In the genomic region with DNA sequence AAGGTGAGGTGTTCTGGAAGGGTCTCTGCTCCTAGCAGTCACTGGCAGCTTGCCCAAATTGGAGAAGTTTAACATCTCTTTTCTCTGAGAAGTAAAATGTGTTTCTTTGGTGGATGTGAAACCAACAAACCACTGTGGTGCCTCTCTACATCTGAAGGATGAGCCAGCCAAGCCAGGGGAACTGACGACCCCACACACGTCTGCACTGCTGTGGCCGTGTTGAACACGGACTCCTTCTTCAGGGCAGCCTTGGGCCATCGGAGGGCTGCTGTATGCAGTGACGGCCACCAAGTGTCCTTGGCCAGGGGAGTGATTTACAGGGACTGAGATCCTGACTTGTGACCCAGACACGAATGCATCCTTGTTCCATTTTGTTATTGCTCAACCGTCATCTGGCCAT, we compare ENCODE assay signal across 28 cellular contexts.
DNase-seq lines count a peak whose midpoint lies in the region; ATAC-seq, FAIRE-seq and TF ChIP-seq lines count a peak whose summit lies in the region.
"Had no signal": no experiment of that assay in that cellular context is flagged by ENCODE, and none has a peak within 500 bp of the region (broad histone marks: within the 10 kb centered on the region; RNA-seq: fewer than 3 reads in every experiment).

No MANE protein-coding gene starts in this region.

- H3K36me3 Mint-ChIP-seq in CD4-positive, alpha-beta memory T cell = no peaks in the 10 kb centered on the region
- H3K36me3 Mint-ChIP-seq: activated naive CD4-positive, alpha-beta T cell treated with anti-CD3 and anti-CD28 coated beads, Interleukin-2, amount 10 ng/mL, durations not matched to agents 7 days and 5 days; immature natural killer cell; memory B cell had no signal

- in situ Hi-C loops in GM23248 (cut with MboI) = no loop called here
- in situ Hi-C loops in brain microvascular endothelial cell (cut with HindIII; ENCODE audit: low pct_ligation_motif_present, low sequenced_read_pairs) = no loop called here

- WGBS in A549 (ENCODE audit: missing lambda C conversion rate) = 94% methylated on average over 8 of the region's 8 CpGs
- WGBS in GM23248 (ENCODE audit: low coverage in 1 of 2, low lambda C conversion rate in 2 of 2, missing lambda C conversion rate in 2 of 2), 2 experiments = 81 to 90% methylated on average over 8 of the region's 8 CpGs
- 90 to 94% (median 92%) methylated on average over 4 to 8 of the region's 8 CpGs for WGBS in heart left ventricle, 4 donors

- H3K4me1 ChIP-seq in A549 (peaks cover 25% of the 10 kb centered on the region), GM23248 (ENCODE audit: insufficient read depth) (peaks cover 16% of the 10 kb centered on the region), osteoblast (ENCODE audit: insufficient read depth, low read length) (peaks cover 18% of the 10 kb centered on the region), heart left ventricle (peaks cover 0 to 16% (median 0%) of the 10 kb centered on the region in 12 donors)
- H3K4me1 ChIP-seq in CD4-positive, alpha-beta memory T cell (ENCODE audit: insufficient read depth, low read length) = no peaks in the 10 kb centered on the region
- H3K4me1 ChIP-seq: gastrocnemius medialis, psoas muscle, transverse colon had no signal

- no peaks in the 10 kb centered on the region for H3K27me3 ChIP-seq in GM23248 (replicated peaks; ENCODE audit: insufficient read depth)
- H3K27me3 ChIP-seq in brain microvascular endothelial cell (replicated peaks) = no peaks in the 10 kb centered on the region
- peaks cover 25% of the 10 kb centered on the region for H3K27me3 ChIP-seq in osteoblast (ENCODE audit: insufficient read depth, low read length)
- H3K27me3 ChIP-seq in heart left ventricle = no peaks in the 10 kb centered on the region
- H3K27me3 ChIP-seq in CD4-positive, alpha-beta memory T cell (ENCODE audit: insufficient read depth, low read length) = no peaks in the 10 kb centered on the region
- H3K27me3 ChIP-seq: cardiac muscle cell, gastrocnemius medialis, MG63, transverse colon had no signal

- H4K20me1 ChIP-seq in GM23248 (ENCODE audit: insufficient read depth) = no peaks in the 10 kb centered on the region
- H4K20me1 ChIP-seq in osteoblast (ENCODE audit: insufficient read depth, low read length) = no peaks in the 10 kb centered on the region

- DNase-seq in A549 (ENCODE audit: low read depth in 1 of 2, low spot score in 1 of 2) = no peak
- DNase-seq in GM23248 = no peak
- no peak for DNase-seq in brain microvascular endothelial cell
- no peak for DNase-seq in osteoblast (ENCODE audit: insufficient read length, low spot score, missing footprints)
- DNase-seq in heart left ventricle = no peak
- no peak for DNase-seq in CD4-positive, alpha-beta memory T cell
- DNase-seq: activated CD4-positive, alpha-beta memory T cell treated with anti-CD3 and anti-CD28 coated beads, Interleukin-2, amount 10 ng/mL, durations not matched to agents 7 days and 5 days; activated CD4-positive, alpha-beta T cell treated with anti-CD3 and anti-CD28 coated beads for 1 hour; activated CD8-positive, alpha-beta memory T cell treated with anti-CD3 and anti-CD28 coated beads, Interleukin-2, amount 50 U/mL, for 48 hours; activated naive CD4-positive, alpha-beta T cell treated with anti-CD3 and anti-CD28 coated beads, Interleukin-2, amount 10 ng/mL, durations not matched to agents 7 days and 5 days; amygdala; C1 segment of cervical spinal cord; gastrocnemius medialis; hypothalamus; immature natural killer cell; KBM-7; NCI-H1417 treated with DMSO at 0.1 percent for 48 hours; NCI-H2081 treated with DMSO at 0.1 percent for 48 hours; NCI-H510A; psoas muscle; SHP77; transverse colon had no signal

- intact Hi-C loops in heart left ventricle (cut with DNase I) = no loop called here
- intact Hi-C loops in CD4-positive, alpha-beta memory T cell (cut with micrococcal nuclease) = no loop called here

- H3K79me2 ChIP-seq in GM23248 (ENCODE audit: insufficient read depth) (no peaks in the 10 kb centered on the region), osteoblast (ENCODE audit: insufficient read depth, low read length) (no peaks in the 10 kb centered on the region)

- H3K9me3 ChIP-seq in A549 (no peaks in the 10 kb centered on the region), GM23248 (ENCODE audit: low read depth) (no peaks in the 10 kb centered on the region), osteoblast (ENCODE audit: low read depth, low read length) (no peaks in the 10 kb centered on the region), heart left ventricle (no peaks in the 10 kb centered on the region)
- no peaks in the 10 kb centered on the region for H3K9me3 ChIP-seq in CD4-positive, alpha-beta memory T cell (ENCODE audit: control insufficient read depth in 1 of 2, low read length in 2 of 2)
- H3K9me3 ChIP-seq: gastrocnemius medialis, MG63, neutrophil, psoas muscle, transverse colon had no signal

- no peaks in the 10 kb centered on the region for H3K36me3 ChIP-seq in GM23248 (ENCODE audit: low read depth)
- no peaks in the 10 kb centered on the region for H3K36me3 ChIP-seq in brain microvascular endothelial cell (replicated peaks)
- no peaks in the 10 kb centered on the region for H3K36me3 ChIP-seq in osteoblast (ENCODE audit: insufficient read depth, low read length)
- H3K36me3 ChIP-seq in heart left ventricle = no peaks in the 10 kb centered on the region
- no peaks in the 10 kb centered on the region for H3K36me3 ChIP-seq in CD4-positive, alpha-beta memory T cell (ENCODE audit: insufficient read depth, low read length)
- H3K36me3 ChIP-seq: cardiac muscle cell, gastrocnemius medialis, MG63, neutrophil, transverse colon had no signal

- H3K27ac ChIP-seq in A549 (peak overlapping the region; percentile 79 to 94), GM23248 (peak overlapping the region; percentile 51), brain microvascular endothelial cell (peak overlapping the region; percentile 73), osteoblast (ENCODE audit: low read depth, low read length) (peak overlapping the region; percentile 81), heart left ventricle (peak overlapping the region in 3 of 12 donors; percentile 29 to 42 (median 37))
- H3K27ac ChIP-seq in CD4-positive, alpha-beta memory T cell (ENCODE audit: low read depth, low read length) = no peak overlapping the region
- H3K27ac ChIP-seq: cardiac muscle cell, gastrocnemius medialis, neutrophil, psoas muscle, transverse colon had no signal

- H2AFZ ChIP-seq in GM23248 (no peak overlapping the region), osteoblast (ENCODE audit: low read length) (no peak overlapping the region)

- H3K4me1 Mint-ChIP-seq in CD4-positive, alpha-beta memory T cell = no peaks in the 10 kb centered on the region
- H3K4me1 Mint-ChIP-seq: activated CD4-positive, alpha-beta memory T cell treated with anti-CD3 and anti-CD28 coated beads, Interleukin-2, amount 10 ng/mL, durations not matched to agents 7 days and 5 days; activated naive CD4-positive, alpha-beta T cell treated with anti-CD3 and anti-CD28 coated beads, Interleukin-2, amount 10 ng/mL, durations not matched to agents 7 days and 5 days; immature natural killer cell; memory B cell had no signal

- POLR2A ChIA-PET in A549 (lab: Yijun Ruan, JAX) = interaction anchor here (1.2 kb wide), 2 partner anchors 31 to 195 kb away, joined by 4 to 10 read pairs; no protein-coding TSS in a partner anchor
- POLR2A ChIA-PET in CD4-positive, alpha-beta memory T cell (lab: Charles Lee; ENCODE audit: partially characterized antibody) = no interaction called here

- peaks cover 19% of the 10 kb centered on the region; the same call in 1 of the 2 replicates for H3F3A ChIP-seq in GM23248 (ENCODE audit: insufficient read depth)

- no peak for TF ChIP-seq RAD21 in A549 (conservative IDR thresholded peaks at IDR 0.05 in 1 of 2, IDR thresholded peaks at IDR 0.05 in 1 of 2)

- H3K4me3 ChIP-seq in A549 = no peak overlapping the region
- no peak overlapping the region for H3K4me3 ChIP-seq in GM23248
- no peak overlapping the region for H3K4me3 ChIP-seq in brain microvascular endothelial cell (ENCODE audit: low read depth, low read length)
- no peak overlapping the region for H3K4me3 ChIP-seq in osteoblast (ENCODE audit: insufficient read depth, low read length)
- H3K4me3 ChIP-seq in heart left ventricle = no peak overlapping the region
- H3K4me3 ChIP-seq in CD4-positive, alpha-beta memory T cell (ENCODE audit: low read length in 2 of 2) = no peak overlapping the region
- H3K4me3 ChIP-seq: cardiac muscle cell, gastrocnemius medialis, MG63, psoas muscle, transverse colon had no signal

- H3K9me3 Mint-ChIP-seq in CD4-positive, alpha-beta memory T cell = no peaks in the 10 kb centered on the region
- H3K9me3 Mint-ChIP-seq: activated CD4-positive, alpha-beta memory T cell treated with anti-CD3 and anti-CD28 coated beads, Interleukin-2, amount 10 ng/mL, durations not matched to agents 7 days and 5 days; activated naive CD4-positive, alpha-beta T cell treated with anti-CD3 and anti-CD28 coated beads, Interleukin-2, amount 10 ng/mL, durations not matched to agents 7 days and 5 days; immature natural killer cell; memory B cell had no signal

- TF ChIP-seq POLR2A in A549 (IDR thresholded peaks at IDR 0.05; ENCODE audit: low read length) (no peak), heart left ventricle (IDR thresholded peaks at IDR 0.05) (no peak)

- TF ChIP-seq EP300 in A549 (IDR thresholded peaks at IDR 0.05) = no peak

- no peaks in the 10 kb centered on the region for H3K9me2 ChIP-seq in GM23248 (ENCODE audit: insufficient read depth)

- peak overlapping the region; percentile 42 for H3K9ac ChIP-seq in GM23248

- CTCF ChIA-PET in A549 (lab: Yijun Ruan, JAX) = interaction anchor here (1.3 kb wide), 1 partner anchor 31 kb away, joined by 5 read pairs; no protein-coding TSS in a partner anchor
- CTCF ChIA-PET in CD4-positive, alpha-beta memory T cell (lab: Charles Lee; ENCODE audit: partially characterized antibody) = no interaction called here

- ATAC-seq in A549 (peak in 1 of 2 experiments; percentile 10; a peak in 1 of 6 replicates), heart left ventricle (no peak), GM19397 (IDR thresholded peaks at IDR 0.05; ENCODE audit: unreplicated experiment) (no peak), HG03108 (IDR thresholded peaks at IDR 0.05; ENCODE audit: unreplicated experiment) (no peak)
- ATAC-seq: gastrocnemius medialis, psoas muscle had no signal

- no peak for TF ChIP-seq CTCF in A549 (IDR thresholded peaks at IDR 0.05)
- TF ChIP-seq CTCF in brain microvascular endothelial cell (IDR thresholded peaks at IDR 0.05; ENCODE audit: low read depth, low read length, missing control alignments) = no peak
- TF ChIP-seq CTCF in osteoblast (IDR thresholded peaks at IDR 0.05; ENCODE audit: extremely low read depth, low read depth, low read length) = no peak
- no peak for TF ChIP-seq CTCF in heart left ventricle (IDR thresholded peaks at IDR 0.05)

- no peak overlapping the region for H3K4me3 Mint-ChIP-seq in CD4-positive, alpha-beta memory T cell
- H3K4me3 Mint-ChIP-seq: activated CD4-positive, alpha-beta memory T cell treated with anti-CD3 and anti-CD28 coated beads, Interleukin-2, amount 10 ng/mL, durations not matched to agents 7 days and 5 days; activated naive CD4-positive, alpha-beta T cell treated with anti-CD3 and anti-CD28 coated beads, Interleukin-2, amount 10 ng/mL, durations not matched to agents 7 days and 5 days; immature natural killer cell; memory B cell had no signal

- H3K4me2 ChIP-seq in A549 (peak overlapping the region; percentile 67), GM23248 (ENCODE audit: unreplicated experiment) (peak overlapping the region; percentile 22), osteoblast (ENCODE audit: insufficient read depth, low read length) (peak overlapping the region; percentile 58)

- H3K27ac Mint-ChIP-seq in CD4-positive, alpha-beta memory T cell = no peak overlapping the region
- H3K27ac Mint-ChIP-seq: activated CD4-positive, alpha-beta memory T cell treated with anti-CD3 and anti-CD28 coated beads, Interleukin-2, amount 10 ng/mL, durations not matched to agents 7 days and 5 days; activated naive CD4-positive, alpha-beta T cell treated with anti-CD3 and anti-CD28 coated beads, Interleukin-2, amount 10 ng/mL, durations not matched to agents 7 days and 5 days; immature natural killer cell; memory B cell had no signal

- peaks cover 4 to 13% of the 10 kb centered on the region in 2 donors for H3K27me3 Mint-ChIP-seq in CD4-positive, alpha-beta memory T cell

- FAIRE-seq in A549 (lab: Jason Lieb, UNC) = no peak
